ENCODE assay signal across 16 cellular contexts in the genomic region with DNA sequence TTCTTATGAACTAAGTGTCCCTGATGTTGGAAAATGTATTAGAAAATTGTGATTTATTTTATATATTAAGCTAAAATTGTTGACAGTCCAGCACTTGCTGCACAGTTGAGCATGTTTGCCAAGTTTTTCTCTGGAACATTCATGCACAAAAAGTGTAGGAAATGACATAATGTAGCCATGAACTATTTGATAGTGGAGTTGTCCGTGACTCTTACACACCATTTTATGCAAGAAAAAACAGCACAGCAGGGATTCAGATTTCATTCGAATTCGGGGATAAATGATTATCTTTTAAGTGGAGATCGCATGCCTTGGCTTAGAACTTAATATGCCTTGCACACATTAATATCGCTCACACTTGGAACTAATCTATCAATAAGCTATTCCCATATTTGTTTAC.
"Had no signal": no experiment of that assay in that cellular context is flagged by ENCODE, and none has a peak within 500 bp of the region (broad histone marks: within the 10 kb centered on the region; RNA-seq: fewer than 3 reads in every experiment).

No MANE protein-coding gene starts in this region.

- H3K9me3 ChIP-seq: ascending aorta, gastroesophageal sphincter, heart left ventricle, pancreas, thyroid gland had no signal

- FAIRE-seq: pancreas had no signal

- DNase-seq: activated CD4-positive, alpha-beta T cell treated with anti-CD3 and anti-CD28 coated beads, Interleukin-2, amount 10 ng/mL, durations not matched to agents 7 days and 5 days; activated CD8-positive, alpha-beta T cell treated with anti-CD3 and anti-CD28 coated beads, Interleukin-2, amount 10 ng/mL, durations not matched to agents 7 days and 5 days; activated naive CD4-positive, alpha-beta T cell treated with anti-CD3 and anti-CD28 coated beads for 36 hours; activated T-cell treated with anti-CD3 and anti-CD28 coated beads, Interleukin-2, amount 50 U/mL, for 24 hours; effector memory CD8-positive, alpha-beta T cell; heart left ventricle; left ventricle myocardium superior; naive thymus-derived CD4-positive, alpha-beta T cell; pancreas; stimulated activated CD8-positive, alpha-beta memory T cell treated with anti-CD3 and anti-CD28 coated beads, Interleukin-4, amount 100 ng/mL, for 48 hours; stimulated activated naive CD4-positive, alpha-beta T cell treated with Interleukin-2 at 50 U/mL for 16 hours; thyroid gland had no signal

- H3K27ac ChIP-seq: ascending aorta, gastroesophageal sphincter, heart left ventricle, pancreas, thyroid gland had no signal

- ATAC-seq: activated CD4-positive, CD25-positive, alpha-beta regulatory T cell treated with anti-CD3 and anti-CD28 coated beads, Interleukin-2, amount 50 U/mL, for 24 hours; activated CD8-positive, alpha-beta T cell treated with anti-CD3 and anti-CD28 coated beads, Interleukin-2, amount 10 ng/mL, durations not matched to agents 7 days and 5 days; effector memory CD8-positive, alpha-beta T cell; gastroesophageal sphincter; heart left ventricle; left ventricle myocardium superior; naive thymus-derived CD4-positive, alpha-beta T cell; sciatic nerve had no signal

- H3K4me3 ChIP-seq: ascending aorta, gastroesophageal sphincter, heart left ventricle, pancreas, thyroid gland had no signal

- H3K4me1 ChIP-seq: ascending aorta, gastroesophageal sphincter, heart left ventricle, pancreas, thyroid gland had no signal

- H3K36me3 ChIP-seq: ascending aorta, gastroesophageal sphincter, heart left ventricle, pancreas, thyroid gland had no signal

- H3K27me3 ChIP-seq: ascending aorta, thyroid gland had no signal
